ENCODE assay signal across 14 cellular contexts in the genomic region with DNA sequence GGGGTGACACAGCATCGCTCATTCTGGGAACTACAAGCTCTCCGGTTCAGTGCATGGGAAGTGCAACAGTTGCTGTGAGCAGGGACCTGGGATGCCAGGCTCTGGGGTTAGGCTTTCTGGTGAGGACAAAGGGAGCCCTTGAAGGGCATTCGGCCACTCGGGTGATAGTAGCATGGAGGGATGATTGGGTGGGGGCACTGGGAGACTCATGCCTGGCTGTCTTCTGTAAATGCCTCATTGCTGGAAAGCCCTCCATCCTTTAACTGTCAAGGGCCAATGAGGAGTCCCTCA. TPM values are rescaled to one million over a fixed set of nuclear protein-coding genes. Genes with fewer than 3 reads are reported as not detected.
"Had no signal": no experiment of that assay in that cellular context is flagged by ENCODE, and none has a peak within 500 bp of the region (broad histone marks: within the 10 kb centered on the region; RNA-seq: fewer than 3 reads in every experiment).

No MANE protein-coding gene starts in this region.

- H3K27me3 ChIP-seq: breast epithelium, testis had no signal

- H3K9me3 Mint-ChIP-seq: activated T-helper 17 cell treated with anti-CD3 and anti-CD28 coated beads, Interleukin-2, amount 50 U/mL, for 72 hours; mesothelial cell of epicardium; naive thymus-derived CD4-positive, alpha-beta T cell had no signal

- H3K36me3 Mint-ChIP-seq: mesothelial cell of epicardium; naive thymus-derived CD4-positive, alpha-beta T cell had no signal

- H3K4me1 Mint-ChIP-seq: activated T-helper 17 cell treated with anti-CD3 and anti-CD28 coated beads, Interleukin-2, amount 50 U/mL, for 72 hours had no signal

- H3K4me3 ChIP-seq: breast epithelium, lung, testis had no signal

- H3K27ac Mint-ChIP-seq: activated T-helper 17 cell treated with anti-CD3 and anti-CD28 coated beads, Interleukin-2, amount 50 U/mL, for 72 hours; mesothelial cell of epicardium; naive thymus-derived CD4-positive, alpha-beta T cell had no signal

- ATAC-seq: naive thymus-derived CD4-positive, alpha-beta T cell; SK-N-SH treated with all-trans-retinoic acid at 6 μM for 48 hours had no signal

- H3K9me3 ChIP-seq: breast epithelium, testis had no signal

- DNase-seq: activated CD4-positive, alpha-beta T cell treated with anti-CD3 and anti-CD28 coated beads for 1 hour; activated CD4-positive, alpha-beta T cell treated with anti-CD3 and anti-CD28 coated beads, Interleukin-2, amount 50 U/mL, for 4 hours; activated naive CD4-positive, alpha-beta T cell treated with Interleukin-2 at 50 U/mL for 16 hours; aorta; naive thymus-derived CD4-positive, alpha-beta T cell; stimulated activated CD4-positive, alpha-beta T cell treated with anti-CD3 and anti-CD28 coated beads, Interleukin-2, amount 100 ng/mL, for 48 hours; stimulated activated naive CD4-positive, alpha-beta T cell; testis had no signal

- H3K36me3 ChIP-seq: breast epithelium had no signal

- H3K4me3 Mint-ChIP-seq: activated T-helper 17 cell treated with anti-CD3 and anti-CD28 coated beads, Interleukin-2, amount 50 U/mL, for 72 hours; mesothelial cell of epicardium; naive thymus-derived CD4-positive, alpha-beta T cell had no signal

- H3K27ac ChIP-seq: testis had no signal

RNA-seq across cellular contexts. Expression of a gene that starts 19.2 kb away (rescaled TPM):
- total RNA-seq: aorta, glomerular endothelial cell had no signal
- polyA plus RNA-seq: naive thymus-derived CD4-positive, alpha-beta T cell had no signal
